ENCODE assay signal across 8 cellular contexts in genomic region chr11:76382209-76382608, GRCh38. TPM values are rescaled to one million over a fixed set of nuclear protein-coding genes. Genes with fewer than 3 reads are reported as not detected.
A peak's percentile ranks its signal among the peaks of the same experiment; 100 is the strongest.
DNase-seq lines count a peak whose midpoint lies in the region; TF ChIP-seq lines count a peak whose summit lies in the region.

No MANE protein-coding gene starts in this region.

- no peak overlapping the region for H4K8ac ChIP-seq in H9 (replicated peaks; ENCODE audit: insufficient read length, low read depth, low read length)

- H3K36me3 Mint-ChIP-seq in H9 (ENCODE audit: insufficient read depth in 1 of 3, low read depth in 3 of 3), result peaks cover 0 to 12% (median 8%) of the 10 kb centered on the region in 3 experiments; a peak in 4 of 7 replicates
- H3K36me3 Mint-ChIP-seq in activated T-helper 2 cell treated with anti-CD3 and anti-CD28 coated beads, Interferon-gamma antibody, Interleukin-2, Interleukin-4, amounts not matched to agents 10 μg/mL and 5 μg/mL and 100 μg/mL, durations not matched to agents 14 hours and 24 hours and 36 hours (ENCODE audit: low read depth), result peaks cover 13% of the 10 kb centered on the region

- H3K27ac ChIP-seq in ACC112 (ENCODE audit: low read depth, low read length) (no peak overlapping the region), H9 (ENCODE audit: insufficient read length, low read depth, low read length) (no peak overlapping the region), prostate gland (no peak overlapping the region)

- peak overlapping the region; percentile 92 to 93 for H3K4me3 Mint-ChIP-seq in H9
- H3K4me3 Mint-ChIP-seq in activated T-helper 2 cell treated with anti-CD3 and anti-CD28 coated beads, Interferon-gamma antibody, Interleukin-2, Interleukin-4, amounts not matched to agents 10 μg/mL and 5 μg/mL and 100 μg/mL, durations not matched to agents 14 hours and 24 hours and 36 hours (ENCODE audit: low read depth), result peak overlapping the region; percentile 95

- H3T11ph ChIP-seq in H9 (ENCODE audit: low read length), result no peak overlapping the region

- H3K4me1 ChIP-seq in ACC112 (ENCODE audit: control insufficient read depth, insufficient read depth, low read length, unreplicated experiment) (peaks cover 15% of the 10 kb centered on the region), H9 (ENCODE audit: insufficient read depth, low read length) (peaks cover 12% of the 10 kb centered on the region; the same call in 1 of the 2 replicates), prostate gland (replicated peaks) (no peaks in the 10 kb centered on the region)

- H2BK20ac ChIP-seq in H9 (ENCODE audit: low read depth, low read length, poor library complexity, severe bottlenecking), result no peak overlapping the region

- no peak overlapping the region for H2AK5ac ChIP-seq in H9 (ENCODE audit: insufficient read length, low read length)

- TF ChIP-seq CTCF in H9 (conservative IDR thresholded peaks at IDR 0.05), result no peak
- TF ChIP-seq CTCF in prostate gland (IDR thresholded peaks at IDR 0.05), result no peak

- H3K79me1 ChIP-seq in H9 (ENCODE audit: insufficient read depth, low read depth, low read length, poor library complexity, severe bottlenecking), result peaks cover 4% of the 10 kb centered on the region

- peak overlapping the region; percentile 89 for H2AFZ ChIP-seq in ACC112 (ENCODE audit: low read length, unreplicated experiment)
- H2AFZ ChIP-seq in H9 (ENCODE audit: low read length), result no peak overlapping the region

- no peak overlapping the region for H3K14ac ChIP-seq in H9 (ENCODE audit: insufficient read depth, low read length)

- H3K4me1 Mint-ChIP-seq in H9, result peaks cover 41% of the 10 kb centered on the region in 2 experiments
- peaks cover 42% of the 10 kb centered on the region for H3K4me1 Mint-ChIP-seq in activated T-helper 2 cell treated with anti-CD3 and anti-CD28 coated beads, Interferon-gamma antibody, Interleukin-2, Interleukin-4, amounts not matched to agents 10 μg/mL and 5 μg/mL and 100 μg/mL, durations not matched to agents 14 hours and 24 hours and 36 hours (ENCODE audit: low read depth)

- H3K4me3 ChIP-seq in ACC112 (ENCODE audit: low read depth, low read length) (peak overlapping the region; percentile 83), prostate gland (no peak overlapping the region)

- no peak overlapping the region for H4K91ac ChIP-seq in H9 (ENCODE audit: insufficient read length, low read depth, low read length)

- H3K4ac ChIP-seq in H9 (ENCODE audit: low read depth, low read length), result no peak overlapping the region

- no peaks in the 10 kb centered on the region for H3K27me3 ChIP-seq in ACC112 (ENCODE audit: insufficient read depth, low read length)
- no peaks in the 10 kb centered on the region for H3K27me3 ChIP-seq in H9 (ENCODE audit: insufficient read depth, low read length)
- H3K27me3 ChIP-seq in prostate gland (replicated peaks; ENCODE audit: insufficient read depth), result no peaks in the 10 kb centered on the region

- H2BK120ac ChIP-seq in H9 (ENCODE audit: low read depth, low read length, poor library complexity, severe bottlenecking), result no peak overlapping the region

- H4K5ac ChIP-seq in H9 (ENCODE audit: insufficient read length, low read depth, low read length), result no peak overlapping the region

- no peak overlapping the region for H2BK5ac ChIP-seq in H9 (ENCODE audit: insufficient read length, low read length)

- WGBS in H9 (ENCODE audit: extremely low coverage, insufficient read length, low lambda C conversion rate), result no CpG with 5 or more reads among the region's 6 CpGs
- 85% methylated on average over 6 of the region's 6 CpGs for WGBS in prostate gland

- intact Hi-C loops in activated T-helper 2 cell treated with anti-CD3 and anti-CD28 coated beads, Interferon-gamma antibody, Interleukin-2, Interleukin-4, amounts not matched to agents 10 μg/mL and 5 μg/mL and 100 μg/mL, durations not matched to agents 14 hours and 24 hours and 36 hours (cut with micrococcal nuclease), result loop anchor here (5.0 kb wide), 3 partner anchors 175 to 1440 kb away; partner anchors contain the start of genes AAMDC, RSF1 and WNT11
- intact Hi-C loops in prostate gland (cut with DNase I), result loop anchor here (5.0 kb wide), 1 partner anchor 60 kb away; no protein-coding TSS in a partner anchor

- H3K9me3 Mint-ChIP-seq in H9, result no peaks in the 10 kb centered on the region
- no peaks in the 10 kb centered on the region for H3K9me3 Mint-ChIP-seq in activated T-helper 2 cell treated with anti-CD3 and anti-CD28 coated beads, Interferon-gamma antibody, Interleukin-2, Interleukin-4, amounts not matched to agents 10 μg/mL and 5 μg/mL and 100 μg/mL, durations not matched to agents 14 hours and 24 hours and 36 hours

- H3K23ac ChIP-seq in H9 (ENCODE audit: insufficient read length, low read depth, low read length), result no peak overlapping the region

- no peak overlapping the region for H3K27ac Mint-ChIP-seq in H9
- no peak overlapping the region for H3K27ac Mint-ChIP-seq in activated T-helper 2 cell treated with anti-CD3 and anti-CD28 coated beads, Interferon-gamma antibody, Interleukin-2, Interleukin-4, amounts not matched to agents 10 μg/mL and 5 μg/mL and 100 μg/mL, durations not matched to agents 14 hours and 24 hours and 36 hours

- no peak overlapping the region for H3K56ac ChIP-seq in H9 (ENCODE audit: insufficient read length, low read depth, low read length)

- H3K27me3 Mint-ChIP-seq in H9 (ENCODE audit: low read depth), result peaks cover 2% of the 10 kb centered on the region; the same call in 1 of the 2 replicates
- no peaks in the 10 kb centered on the region for H3K27me3 Mint-ChIP-seq in activated T-helper 2 cell treated with anti-CD3 and anti-CD28 coated beads, Interferon-gamma antibody, Interleukin-2, Interleukin-4, amounts not matched to agents 10 μg/mL and 5 μg/mL and 100 μg/mL, durations not matched to agents 14 hours and 24 hours and 36 hours (ENCODE audit: low read depth)

- TF ChIP-seq POLR2A in prostate gland (IDR thresholded peaks at IDR 0.05), result no peak

- no peak for DNase-seq in H9
- DNase-seq in activated T-helper 2 cell treated with anti-CD3 and anti-CD28 coated beads, Interferon-gamma antibody, Interleukin-2, Interleukin-4, amounts not matched to agents 10 μg/mL and 5 μg/mL and 100 μg/mL, durations not matched to agents 14 hours and 24 hours and 36 hours (ENCODE audit: low spot score), result no peak
- peak; percentile 21 for DNase-seq in kidney tubule cell (ENCODE audit: low spot score)
- DNase-seq in prostate gland (ENCODE audit: low spot score), result no peak
- DNase-seq in NK-92 treated with Interleukin-12 subunit alpha and Interleukin-12 subunit beta, amount 100 ng/mL, for 24 hours (lab: John Stamatoyannopoulos, UW), result no peak
- no peak for DNase-seq in stimulated activated CD4-positive, alpha-beta T cell treated with anti-CD3 and anti-CD28 coated beads, Interleukin-4, amount 100 ng/mL, for 4 hours
- no peak for DNase-seq in NCI-H748 (lab: John Stamatoyannopoulos, UW; ENCODE audit: unreplicated experiment)

- H4K20me1 ChIP-seq in H9 (ENCODE audit: control insufficient read depth, insufficient read depth, insufficient read length), result no peaks in the 10 kb centered on the region

- no peak overlapping the region for H3K9ac ChIP-seq in H9 (ENCODE audit: extremely low read depth, insufficient read length, low read length)

- H3K18ac ChIP-seq in H9 (ENCODE audit: insufficient read length, low read depth, low read length), result no peak overlapping the region

- H3K79me2 ChIP-seq in ACC112 (ENCODE audit: control insufficient read depth, insufficient read depth, low read length, unreplicated experiment) (peaks cover 42% of the 10 kb centered on the region), H9 (ENCODE audit: insufficient read depth, low read length) (peaks cover 16% of the 10 kb centered on the region; the same call in 1 of the 2 replicates)

- H2BK12ac ChIP-seq in H9 (ENCODE audit: insufficient read length, low read depth, low read length), result no peak overlapping the region

- no peaks in the 10 kb centered on the region for H3K36me3 ChIP-seq in ACC112 (ENCODE audit: insufficient read depth, low read length)
- no peaks in the 10 kb centered on the region for H3K36me3 ChIP-seq in prostate gland

- no peak overlapping the region for H2BK15ac ChIP-seq in H9 (ENCODE audit: low read depth, low read length)

- H3K23me2 ChIP-seq in H9 (ENCODE audit: insufficient read length, low read depth, low read length, poor library complexity, severe bottlenecking), result peaks cover 11% of the 10 kb centered on the region

- no peaks in the 10 kb centered on the region for H3K9me3 ChIP-seq in H9 (ENCODE audit: control insufficient read depth, low read depth, low read length)
- no peaks in the 10 kb centered on the region for H3K9me3 ChIP-seq in prostate gland

- H3K4me2 ChIP-seq in H9 (ENCODE audit: insufficient read depth, insufficient read length, low read length), result peak overlapping the region; percentile 94

RNA-seq across cellular contexts. Expression of gene GVQW3, which starts 1.1 kb away (rescaled TPM):
- total RNA-seq in H9 (2021) (4.5 and 4.7 TPM in 2 replicates), prostate gland (1 to 10 TPM; 1.1 to 2.5 TPM)
- total RNA-seq in activated T-helper 2 cell treated with anti-CD3 and anti-CD28 coated beads, Interferon-gamma antibody, Interleukin-2, Interleukin-4, amounts not matched to agents 10 μg/mL and 5 μg/mL and 100 μg/mL, durations not matched to agents 14 hours and 24 hours and 36 hours, result 4.3 and 4.4 TPM in 2 replicates

RNA-seq across cellular contexts. Expression of gene THAP12, which starts 1.3 kb away (rescaled TPM):
- total RNA-seq in H9 (2021), result 42.5 and 43.0 TPM in 2 replicates
- total RNA-seq in activated T-helper 2 cell treated with anti-CD3 and anti-CD28 coated beads, Interferon-gamma antibody, Interleukin-2, Interleukin-4, amounts not matched to agents 10 μg/mL and 5 μg/mL and 100 μg/mL, durations not matched to agents 14 hours and 24 hours and 36 hours, result 63.1 and 66.0 TPM in 2 replicates
- 10 to 100 TPM; 26.6 to 31.9 TPM for total RNA-seq in prostate gland
